ENCODE assay signal across 8 cellular contexts in the genomic region with DNA sequence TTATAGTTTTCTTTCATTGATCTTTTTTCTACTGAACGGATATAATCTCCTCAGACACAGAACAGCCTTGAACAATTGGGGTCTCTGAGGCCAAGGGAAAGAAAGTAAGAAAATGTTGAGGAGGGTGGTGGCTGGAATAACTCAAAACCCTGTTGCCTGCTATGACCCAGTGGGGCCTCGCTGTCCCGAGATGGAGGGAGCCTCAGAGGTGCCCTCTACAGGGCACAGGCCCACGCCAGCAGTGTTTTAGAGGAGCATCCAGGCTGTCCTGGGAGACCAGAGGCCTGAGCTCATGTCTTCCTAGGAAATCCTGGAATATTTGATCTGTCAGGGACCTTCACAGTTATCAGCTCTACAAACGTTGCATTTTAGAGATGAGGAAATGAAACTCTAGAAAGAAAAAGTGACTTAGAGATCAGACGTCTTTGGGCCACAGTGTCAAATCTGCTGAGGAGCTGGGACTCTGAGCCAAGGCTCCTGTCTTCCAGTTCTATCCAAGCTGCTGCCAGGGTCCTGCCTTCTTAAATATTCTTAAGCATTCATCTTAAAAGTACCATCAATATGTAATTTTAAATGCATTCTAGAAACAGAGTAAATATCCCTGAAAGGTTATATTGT. TPM values are rescaled to one million over a fixed set of nuclear protein-coding genes. Genes with fewer than 3 reads are reported as not detected.
A peak's percentile ranks its signal among the peaks of the same experiment; 100 is the strongest.
DNase-seq lines count a peak whose midpoint lies in the region; ATAC-seq and TF ChIP-seq lines count a peak whose summit lies in the region.
"Had no signal": no experiment of that assay in that cellular context is flagged by ENCODE, and none has a peak within 500 bp of the region (broad histone marks: within the 10 kb centered on the region; RNA-seq: fewer than 3 reads in every experiment).

No MANE protein-coding gene starts in this region.

- peak overlapping the region; percentile 42 for H3K4me3 Mint-ChIP-seq in activated B cell treated with CpG ODN at 0.5 μM for 24 hours
- H3K4me3 Mint-ChIP-seq in naive thymus-derived CD8-positive, alpha-beta T cell = no peak overlapping the region
- H3K4me3 Mint-ChIP-seq: activated naive CD8-positive, alpha-beta T cell had no signal

- POLR2A ChIA-PET in activated B cell treated with CpG ODN at 0.5 μM for 24 hours (lab: Charles Lee) = interaction anchor here (0.5 to 3.6 kb wide), 4 partner anchors 9 to 125 kb away, joined by 3 to 46 read pairs (median 4); partner anchors contain the start of genes ALDH5A1 and KIAA0319
- POLR2A ChIA-PET in naive thymus-derived CD8-positive, alpha-beta T cell (lab: Charles Lee) = interaction anchor here (0.6 to 0.7 kb wide), 2 partner anchors 25 to 178 kb away, joined by 3 read pairs; no protein-coding TSS in a partner anchor

- intact Hi-C loops in activated B cell treated with CpG ODN at 0.5 μM for 24 hours (cut with micrococcal nuclease) = loop anchor here (1.0 to 5.0 kb wide), 3 partner anchors 26 to 126 kb away; partner anchors contain the start of gene KIAA0319

- peak; percentile 27 for ATAC-seq in GM21447 (IDR thresholded peaks at IDR 0.05; ENCODE audit: unreplicated experiment)
- ATAC-seq in activated B cell treated with CpG ODN at 0.5 μM for 24 hours (ENCODE audit: low read depth) = peak; percentile 40
- peak; percentile 66 to 80 for ATAC-seq in naive thymus-derived CD8-positive, alpha-beta T cell
- no peak for ATAC-seq in GM18517 (IDR thresholded peaks at IDR 0.05; ENCODE audit: unreplicated experiment)

- H3K4me3 ChIP-seq in epithelial cell of esophagus (ENCODE audit: low read length) = no peak overlapping the region

- H3K27me3 Mint-ChIP-seq in activated B cell treated with CpG ODN at 0.5 μM for 24 hours = no peaks in the 10 kb centered on the region
- H3K27me3 Mint-ChIP-seq in naive thymus-derived CD8-positive, alpha-beta T cell = no peaks in the 10 kb centered on the region
- H3K27me3 Mint-ChIP-seq: activated naive CD8-positive, alpha-beta T cell had no signal

- no peaks in the 10 kb centered on the region for H3K36me3 Mint-ChIP-seq in activated B cell treated with CpG ODN at 0.5 μM for 24 hours (ENCODE audit: low read depth)
- peaks cover 0 to 47% (median 4%) of the 10 kb centered on the region in 3 donors for H3K36me3 Mint-ChIP-seq in naive thymus-derived CD8-positive, alpha-beta T cell

- peak overlapping the region; percentile 88 for H3K27ac Mint-ChIP-seq in activated B cell treated with CpG ODN at 0.5 μM for 24 hours
- H3K27ac Mint-ChIP-seq in naive thymus-derived CD8-positive, alpha-beta T cell = peak overlapping the region in 1 of 10 donors; percentile 41
- H3K27ac Mint-ChIP-seq: activated naive CD8-positive, alpha-beta T cell had no signal

- H3K4me1 Mint-ChIP-seq in activated B cell treated with CpG ODN at 0.5 μM for 24 hours = peaks cover 62% of the 10 kb centered on the region
- peaks cover 0 to 23% (median 2%) of the 10 kb centered on the region in 4 donors for H3K4me1 Mint-ChIP-seq in naive thymus-derived CD8-positive, alpha-beta T cell

- DNase-seq in GM03348 (ENCODE audit: low spot score) (peak; percentile 67), HUDEP-2 (lab: John Stamatoyannopoulos, UW; ENCODE audit: unreplicated experiment in 76 of 76) (peak in 68 of 76 experiments; percentile 13 to 81 (median 58)), activated B cell treated with CpG ODN at 0.5 μM for 24 hours (peak; percentile 35), epithelial cell of esophagus (ENCODE audit: low read depth) (peak; percentile 51)
- DNase-seq in naive thymus-derived CD8-positive, alpha-beta T cell = peak in 3 of 10 donors; percentile 8 to 19 (median 10)

- no peak for TF ChIP-seq CTCF in activated B cell treated with CpG ODN at 0.5 μM for 24 hours (IDR thresholded peaks at IDR 0.05)
- TF ChIP-seq CTCF in epithelial cell of esophagus (IDR thresholded peaks at IDR 0.05; ENCODE audit: insufficient read depth, low read depth, low read length, missing control alignments) = peak; percentile 85

- H3K9me3 Mint-ChIP-seq in activated B cell treated with CpG ODN at 0.5 μM for 24 hours = no peaks in the 10 kb centered on the region
- no peaks in the 10 kb centered on the region for H3K9me3 Mint-ChIP-seq in naive thymus-derived CD8-positive, alpha-beta T cell

- CTCF ChIA-PET in activated B cell treated with CpG ODN at 0.5 μM for 24 hours (lab: Charles Lee) = interaction anchor here (0.7 to 3.6 kb wide), 14 partner anchors 11 to 284 kb away, joined by 3 to 60 read pairs (median 3); partner anchors contain the start of gene ALDH5A1

RNA-seq across cellular contexts. Expression of gene ALDH5A1, which starts 26.3 kb away (rescaled TPM):
- total RNA-seq in activated B cell treated with CpG ODN at 0.5 μM for 24 hours = 15.9 and 17.5 TPM in 2 replicates
- total RNA-seq in naive thymus-derived CD8-positive, alpha-beta T cell = 10 to 100 TPM; 18.8 to 20.7 TPM
- polyA plus RNA-seq in naive thymus-derived CD8-positive, alpha-beta T cell = 10 to 100 TPM; 14.0 to 24.8 (median 15.8) TPM

RNA-seq across cellular contexts. Expression of gene GPLD1, which starts 31.7 kb away (rescaled TPM):
- 7.3 and 8.4 TPM in 2 replicates for total RNA-seq in activated B cell treated with CpG ODN at 0.5 μM for 24 hours
- total RNA-seq in naive thymus-derived CD8-positive, alpha-beta T cell = 1 to 10 TPM; 1.6 to 1.8 TPM
- polyA plus RNA-seq in naive thymus-derived CD8-positive, alpha-beta T cell = 1 to 10 TPM in 1 of 3 donors, not detected in 2; 1.1 TPM
